ENCODE assay signal across 24 cellular contexts in genomic region chr11:15687342-15687741, GRCh38.
"Had no signal": no experiment of that assay in that cellular context is flagged by ENCODE, and none has a peak within 500 bp of the region (broad histone marks: within the 10 kb centered on the region; RNA-seq: fewer than 3 reads in every experiment).

No MANE protein-coding gene starts in this region.

- ATAC-seq: activated naive CD4-positive, alpha-beta T cell treated with anti-CD3 and anti-CD28 coated beads, Interleukin-2, amount 50 U/mL, for 72 hours; activated naive CD8-positive, alpha-beta T cell treated with anti-CD3 and anti-CD28 coated beads, Interleukin-2, amount 50 U/mL, for 24 hours; activated T-cell treated with anti-CD3 and anti-CD28 coated beads, Interleukin-2, amount 50 U/mL, for 4 hours; Panc1 had no signal

- H3K27me3 ChIP-seq: brain microvascular endothelial cell had no signal

- H3K9me3 Mint-ChIP-seq: activated CD4-positive, alpha-beta T cell treated with anti-CD3 and anti-CD28 coated beads, Interleukin-2, amount 10 ng/mL, durations not matched to agents 7 days and 5 days; activated T-cell treated with anti-CD3 and anti-CD28 coated beads, Interleukin-2, amount 50 U/mL, for 4 hours had no signal

- H3K27me3 Mint-ChIP-seq: activated CD4-positive, alpha-beta T cell treated with anti-CD3 and anti-CD28 coated beads, Interleukin-2, amount 10 ng/mL, durations not matched to agents 7 days and 5 days; activated naive CD8-positive, alpha-beta T cell treated with anti-CD3 and anti-CD28 coated beads, Interleukin-2, amount 50 U/mL, for 24 hours had no signal

- H3K36me3 ChIP-seq: brain microvascular endothelial cell had no signal

- DNase-seq: activated CD4-positive, alpha-beta memory T cell treated with anti-CD3 and anti-CD28 coated beads for 36 hours; activated CD4-positive, alpha-beta T cell treated with anti-CD3 and anti-CD28 coated beads, Interleukin-2, amount 10 ng/mL, durations not matched to agents 7 days and 5 days; activated CD4-positive, CD25-positive, alpha-beta regulatory T cell; activated CD8-positive, alpha-beta memory T cell treated with anti-CD3 and anti-CD28 coated beads for 24 hours; activated effector memory CD4-positive, alpha-beta T cell treated with anti-CD3 and anti-CD28 coated beads, Interleukin-2, amount 50 U/mL, for 16 hours; activated naive CD4-positive, alpha-beta T cell treated with Interleukin-2 at 50 U/mL for 16 hours; activated naive CD8-positive, alpha-beta T cell treated with anti-CD3 and anti-CD28 coated beads, Interleukin-2, amount 50 U/mL, for 24 hours; activated T-cell treated with anti-CD3 and anti-CD28 coated beads, Interleukin-2, amount 50 U/mL, for 4 hours; amygdala; brain microvascular endothelial cell; caudate nucleus; NCI-H1092; NCI-H1417; NCI-H1930; NCI-H2171; NCI-H2227 treated with DMSO at 0.1 percent for 48 hours; NCI-H526; NCI-H82; RPMI8226; SK-N-SH; T-helper 1 cell had no signal

- H3K27ac ChIP-seq: VCaP had no signal

- H3K36me3 Mint-ChIP-seq: activated CD4-positive, alpha-beta memory T cell treated with anti-CD3 and anti-CD28 coated beads for 36 hours had no signal

- H3K4me1 Mint-ChIP-seq: activated CD4-positive, alpha-beta T cell treated with anti-CD3 and anti-CD28 coated beads, Interleukin-2, amount 10 ng/mL, durations not matched to agents 7 days and 5 days; activated naive CD8-positive, alpha-beta T cell treated with anti-CD3 and anti-CD28 coated beads, Interleukin-2, amount 50 U/mL, for 24 hours had no signal

- H3K9ac ChIP-seq: SK-N-SH had no signal

- H3K4me3 Mint-ChIP-seq: activated CD4-positive, alpha-beta memory T cell treated with anti-CD3 and anti-CD28 coated beads for 36 hours; activated CD4-positive, alpha-beta T cell treated with anti-CD3 and anti-CD28 coated beads, Interleukin-2, amount 10 ng/mL, durations not matched to agents 7 days and 5 days; activated naive CD8-positive, alpha-beta T cell treated with anti-CD3 and anti-CD28 coated beads, Interleukin-2, amount 50 U/mL, for 24 hours; activated T-cell treated with anti-CD3 and anti-CD28 coated beads, Interleukin-2, amount 50 U/mL, for 4 hours had no signal

- H3K4me2 ChIP-seq: SK-N-SH had no signal

- H3K27ac Mint-ChIP-seq: activated CD4-positive, alpha-beta memory T cell treated with anti-CD3 and anti-CD28 coated beads for 36 hours; activated CD4-positive, alpha-beta T cell treated with anti-CD3 and anti-CD28 coated beads, Interleukin-2, amount 10 ng/mL, durations not matched to agents 7 days and 5 days; activated naive CD4-positive, alpha-beta T cell treated with anti-CD3 and anti-CD28 coated beads, Interleukin-2, amount 50 U/mL, for 72 hours; activated naive CD8-positive, alpha-beta T cell treated with anti-CD3 and anti-CD28 coated beads, Interleukin-2, amount 50 U/mL, for 24 hours had no signal

- H3K9me3 ChIP-seq: SK-N-SH had no signal
